ENCODE assay signal across 14 cellular contexts in the genomic region with DNA sequence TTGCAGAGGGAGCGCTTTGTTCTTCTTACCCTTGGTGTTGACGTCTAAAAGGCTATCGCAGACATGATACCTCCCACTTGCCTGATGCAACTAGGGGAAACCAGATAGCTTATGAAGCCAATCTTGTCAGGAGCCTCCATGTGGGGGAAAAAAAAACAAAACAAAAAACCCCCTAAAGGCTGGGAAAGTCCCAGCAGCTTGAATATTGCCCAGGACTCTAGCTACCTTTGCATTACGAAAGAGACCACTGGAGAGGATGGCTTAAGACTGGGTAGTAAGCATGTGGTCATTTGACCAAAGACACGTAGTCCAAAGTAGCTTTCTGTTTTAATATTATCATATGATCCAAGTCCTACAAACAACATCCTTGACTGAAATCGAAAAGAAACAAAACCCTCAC.
A peak's percentile ranks its signal among the peaks of the same experiment; 100 is the strongest.
DNase-seq lines count a peak whose midpoint lies in the region; ATAC-seq and TF ChIP-seq lines count a peak whose summit lies in the region.
"Had no signal": no experiment of that assay in that cellular context is flagged by ENCODE, and none has a peak within 500 bp of the region (broad histone marks: within the 10 kb centered on the region; RNA-seq: fewer than 3 reads in every experiment).

No MANE protein-coding gene starts in this region.

- no peaks in the 10 kb centered on the region for H3K4me1 Mint-ChIP-seq in glutamatergic neuron (ENCODE audit: low read depth, unreplicated experiment)
- no peaks in the 10 kb centered on the region for H3K4me1 Mint-ChIP-seq in immature natural killer cell

- no peaks in the 10 kb centered on the region for H3K36me3 ChIP-seq in OCI-LY3 (replicated peaks; ENCODE audit: low read depth, low read length)
- H3K36me3 ChIP-seq: MG63, tibial artery had no signal

- DNase-seq in RPMI8226 (no peak), glutamatergic neuron (no peak), immature natural killer cell (no peak)
- DNase-seq: activated T-cell treated with anti-CD3 and anti-CD28 coated beads, Interleukin-2, amount 50 U/mL, for 24 hours; MG63; tibial artery had no signal

- H3K27me3 Mint-ChIP-seq in glutamatergic neuron (ENCODE audit: unreplicated experiment) (peaks cover 2% of the 10 kb centered on the region), immature natural killer cell (ENCODE audit: low read depth in 3 of 3) (peaks cover 0 to 2% (median 0%) of the 10 kb centered on the region in 3 donors)
- H3K27me3 Mint-ChIP-seq: activated T-cell treated with anti-CD3 and anti-CD28 coated beads, Interleukin-2, amount 50 U/mL, for 24 hours; B cell had no signal

- no peaks in the 10 kb centered on the region for H4K20me1 ChIP-seq in OCI-LY3 (ENCODE audit: insufficient read depth, low read length)

- no peak for TF ChIP-seq POLR2A in GM18505 (IDR thresholded peaks at IDR 0.05; ENCODE audit: borderline replicate concordance, extremely low read depth, insufficient read depth, insufficient read length)

- H3K4me3 ChIP-seq in OCI-LY3 (ENCODE audit: low read length): peak overlapping the region; percentile 64
- H3K4me3 ChIP-seq: MG63, tibial artery had no signal

- H3K27ac Mint-ChIP-seq in glutamatergic neuron (ENCODE audit: unreplicated experiment) (no peak overlapping the region), immature natural killer cell (no peak overlapping the region)
- H3K27ac Mint-ChIP-seq: activated T-cell treated with anti-CD3 and anti-CD28 coated beads, Interleukin-2, amount 50 U/mL, for 24 hours; B cell had no signal

- H3K9me3 ChIP-seq in OCI-LY3 (ENCODE audit: insufficient read depth, low read length): no peaks in the 10 kb centered on the region
- H3K9me3 ChIP-seq: MG63, tibial artery had no signal

- no peaks in the 10 kb centered on the region for H3K27me3 ChIP-seq in OCI-LY3 (ENCODE audit: low read depth, low read length)
- H3K27me3 ChIP-seq: MG63, tibial artery had no signal

- H2AFZ ChIP-seq in OCI-LY3 (ENCODE audit: low read depth, low read length): peak overlapping the region; percentile 60
- H2AFZ ChIP-seq: parathyroid adenoma had no signal

- H3K36me3 Mint-ChIP-seq in glutamatergic neuron (ENCODE audit: unreplicated experiment) (no peaks in the 10 kb centered on the region), immature natural killer cell (no peaks in the 10 kb centered on the region)

- H3K4me3 Mint-ChIP-seq in glutamatergic neuron (ENCODE audit: unreplicated experiment) (no peak overlapping the region), immature natural killer cell (no peak overlapping the region)
- H3K4me3 Mint-ChIP-seq: activated T-cell treated with anti-CD3 and anti-CD28 coated beads, Interleukin-2, amount 50 U/mL, for 24 hours; B cell had no signal

- H3K79me2 ChIP-seq in OCI-LY3 (ENCODE audit: low read length): no peaks in the 10 kb centered on the region
- H3K79me2 ChIP-seq: parathyroid adenoma had no signal

- no peaks in the 10 kb centered on the region for H3K9me3 Mint-ChIP-seq in glutamatergic neuron (ENCODE audit: unreplicated experiment)
- H3K9me3 Mint-ChIP-seq in immature natural killer cell: peaks cover 0 to 9% (median 0%) of the 10 kb centered on the region in 6 donors
- H3K9me3 Mint-ChIP-seq: activated T-cell treated with anti-CD3 and anti-CD28 coated beads, Interleukin-2, amount 50 U/mL, for 24 hours had no signal

- H3K4me1 ChIP-seq in OCI-LY3 (ENCODE audit: low read length): peaks cover 48% of the 10 kb centered on the region
- H3K4me1 ChIP-seq: parathyroid adenoma, tibial artery had no signal

- TF ChIP-seq CTCF in OCI-LY3 (IDR thresholded peaks at IDR 0.05; ENCODE audit: low read depth, low read length) (no peak), glutamatergic neuron (IDR thresholded peaks at IDR 0.05; ENCODE audit: partially characterized antibody, unreplicated experiment) (no peak)

- peak overlapping the region; percentile 72 for H3K4me2 ChIP-seq in OCI-LY3 (ENCODE audit: low read length)

- H3K27ac ChIP-seq in OCI-LY3 (ENCODE audit: low read length): peak overlapping the region; percentile 62
- H3K27ac ChIP-seq: parathyroid adenoma, tibial artery had no signal

- peak overlapping the region; percentile 42 for H3K9ac ChIP-seq in OCI-LY3 (ENCODE audit: low read length)
- H3K9ac ChIP-seq: parathyroid adenoma had no signal

- ATAC-seq in GM18505 (IDR thresholded peaks at IDR 0.05; ENCODE audit: unreplicated experiment) (peak; percentile 75), GM19455 (IDR thresholded peaks at IDR 0.05; ENCODE audit: unreplicated experiment) (peak; percentile 84), HG02973 (IDR thresholded peaks at IDR 0.05; ENCODE audit: unreplicated experiment) (peak; percentile 87), HG03135 (IDR thresholded peaks at IDR 0.05; ENCODE audit: unreplicated experiment) (no peak)
- ATAC-seq: left lobe of liver had no signal
